In the genomic region with DNA sequence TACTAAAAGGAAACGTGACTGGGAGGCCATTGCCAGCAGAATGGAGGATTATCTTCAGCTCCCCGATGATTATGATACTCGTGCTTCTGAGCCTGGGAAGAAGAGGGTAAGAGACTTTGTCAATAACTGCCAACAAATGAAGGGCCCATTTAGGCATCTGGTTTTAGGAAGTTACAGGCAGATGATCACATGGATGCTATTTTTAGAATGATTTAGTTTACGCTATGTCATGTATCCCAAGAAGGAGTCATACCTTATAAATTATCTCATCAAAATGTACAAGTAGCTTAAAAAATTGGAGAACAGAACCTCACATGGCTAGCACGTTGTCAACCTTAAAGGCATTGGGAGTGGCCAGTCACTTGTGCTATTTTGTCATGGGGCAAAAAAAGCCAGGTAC, we compare ENCODE assay signal across 26 cellular contexts. TPM values are rescaled to one million over a fixed set of nuclear protein-coding genes. Genes with fewer than 3 reads are reported as not detected.
"Had no signal": no experiment of that assay in that cellular context is flagged by ENCODE, and none has a peak within 500 bp of the region (broad histone marks: within the 10 kb centered on the region; RNA-seq: fewer than 3 reads in every experiment).

No MANE protein-coding gene starts in this region.

- H3K27ac ChIP-seq: body of pancreas, lower lobe of right lung, spleen, thyroid gland had no signal

- H3K27me3 ChIP-seq: body of pancreas, spleen, thyroid gland had no signal

- H3K9me3 ChIP-seq: lower lobe of right lung, spleen, thyroid gland had no signal

- DNase-seq: activated CD4-positive, alpha-beta T cell treated with anti-CD3 and anti-CD28 coated beads, Interleukin-2, amount 50 U/mL, for 48 hours; activated CD8-positive, alpha-beta memory T cell treated with anti-CD3 and anti-CD28 coated beads, Interleukin-2, amount 50 U/mL, for 48 hours; activated effector memory CD4-positive, alpha-beta T cell treated with Interleukin-2 at 50 U/mL for 16 hours; activated naive CD4-positive, alpha-beta T cell treated with anti-CD3 and anti-CD28 coated beads for 36 hours; activated T-cell treated with anti-CD3 and anti-CD28 coated beads, Interleukin-2, amount 50 U/mL, for 4 hours; anterior cingulate cortex; body of pancreas; foreskin melanocyte; lower lobe of right lung; naive thymus-derived CD4-positive, alpha-beta T cell; posterior cingulate gyrus; retina; spleen; stimulated activated CD4-positive, alpha-beta T cell treated with anti-CD3 and anti-CD28 coated beads, Interleukin-4, amount 100 ng/mL, for 24 hours; stimulated activated naive CD8-positive, alpha-beta T cell treated with anti-CD3 and anti-CD28 coated beads, Interleukin-15, Interleukin-2, amounts not matched to agents 100 U/mL and 50 U/mL, for 24 hours; substantia nigra; T-helper 9 cell; thyroid gland had no signal

- H3K4me3 ChIP-seq: body of pancreas, lower lobe of right lung, spleen, thyroid gland had no signal

- H3K4me1 ChIP-seq: body of pancreas, lower lobe of right lung had no signal

- ATAC-seq: activated T-cell treated with anti-CD3 and anti-CD28 coated beads, Interleukin-2, amount 50 U/mL, for 4 hours; body of pancreas; left lobe of liver; lower lobe of right lung; naive thymus-derived CD4-positive, alpha-beta T cell; stimulated activated naive CD8-positive, alpha-beta T cell treated with anti-CD3 and anti-CD28 coated beads, Interleukin-15, Interleukin-2, amounts not matched to agents 100 U/mL and 50 U/mL, for 24 hours had no signal

RNA-seq across cellular contexts. Expression of gene PROX2, which starts 46.7 kb away (rescaled TPM):
- total RNA-seq: cardiac septum, chondrocyte, epithelial cell of proximal tubule, kidney epithelial cell, left lobe of liver, neural crest cell, omental fat pad, thyroid gland, urinary bladder had no signal
- polyA plus RNA-seq: urinary bladder had no signal
